Comparison of ENCODE assay signal across 14 cellular contexts in the genomic region with DNA sequence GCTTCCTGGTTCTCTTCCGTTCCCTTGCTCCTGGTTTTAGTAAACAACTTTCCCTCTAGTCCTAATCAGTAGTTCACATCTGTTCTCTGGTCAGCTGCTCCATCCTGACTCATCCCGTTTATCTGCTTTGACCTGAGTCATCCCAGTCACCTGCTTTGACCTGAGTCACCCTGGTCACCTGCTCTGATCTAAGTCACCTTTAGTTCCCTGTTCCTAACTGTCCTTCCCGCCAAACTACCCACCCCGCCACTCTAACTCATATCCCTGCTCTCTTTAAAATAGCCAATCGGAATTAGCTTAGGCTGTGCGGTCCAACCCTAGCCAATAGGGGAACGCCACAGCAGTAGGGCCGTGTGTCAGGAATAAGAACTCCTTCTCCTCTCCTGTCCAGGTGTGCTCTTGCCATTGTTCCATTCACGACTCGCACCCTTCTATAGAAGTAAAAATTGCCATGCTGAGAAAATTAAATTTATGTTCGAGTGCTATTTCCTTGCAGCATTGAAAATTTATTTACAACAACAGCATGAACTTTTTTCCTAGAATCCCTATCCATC. TPM values are rescaled to one million over a fixed set of nuclear protein-coding genes. Genes with fewer than 3 reads are reported as not detected.
DNase-seq lines count a peak whose midpoint lies in the region; ATAC-seq, FAIRE-seq and TF ChIP-seq lines count a peak whose summit lies in the region.
"Had no signal": no experiment of that assay in that cellular context is flagged by ENCODE, and none has a peak within 500 bp of the region (broad histone marks: within the 10 kb centered on the region; RNA-seq: fewer than 3 reads in every experiment).

No MANE protein-coding gene starts in this region.

- H4K20me1 ChIP-seq in BLaER1 treated with 17β-estradiol and CSF1 and Interleukin-3, amounts not matched to agents 10 nM and 100 nM = no peaks in the 10 kb centered on the region
- no peaks in the 10 kb centered on the region for H4K20me1 ChIP-seq in K562 (replicated peaks; ENCODE audit: control insufficient read depth, insufficient read depth, low read length)

- CTCF ChIA-PET in K562 (lab: Yijun Ruan, JAX; ENCODE audit: low intra/inter-chr PET ratio) = no interaction called here

- no peaks in the 10 kb centered on the region for H3K79me2 ChIP-seq in K562 (ENCODE audit: control insufficient read depth, insufficient read depth, low read length)

- H3K27ac ChIP-seq in BLaER1 treated with 17β-estradiol and CSF1 and Interleukin-3, amounts not matched to agents 10 nM and 100 nM = peak overlapping the region; percentile 60 to 96 (median 91); a peak in 21 of 22 replicates
- H3K27ac ChIP-seq in K562 (ENCODE audit: extremely low read depth, low read depth, low read length) = peak overlapping the region; percentile 73

- no peak for TF ChIP-seq POLR2A in K562 (conservative IDR thresholded peaks at IDR 0.05)

- peak; percentile 88 for FAIRE-seq in K562 (lab: Jason Lieb, UNC)

- no peak for TF ChIP-seq RAD21 in K562 (CRISPR knock-in tag; conservative IDR thresholded peaks at IDR 0.05 in 1 of 2, IDR thresholded peaks at IDR 0.05 in 1 of 2)

- peak overlapping the region in 10 of 11 experiments; percentile 0 to 95 (median 86); a peak in 18 of 22 replicates for H3K4me2 ChIP-seq in BLaER1 treated with 17β-estradiol and CSF1 and Interleukin-3, amounts not matched to agents 10 nM and 100 nM
- H3K4me2 ChIP-seq in K562 (ENCODE audit: insufficient read depth, low read length) = peak overlapping the region; percentile 59; the same call in 1 of the 2 replicates

- peak overlapping the region in 4 of 11 experiments; percentile 73 to 83 (median 77); a peak in 6 of 22 replicates for H3K9ac ChIP-seq in BLaER1 treated with 17β-estradiol and CSF1 and Interleukin-3, amounts not matched to agents 10 nM and 100 nM
- H3K9ac ChIP-seq in K562 (ENCODE audit: insufficient read depth in 1 of 2, low read depth in 2 of 2, low read length in 2 of 2) = 0 out of 4 replicates have a peak overlapping the region, but pooled peaks of 1 of the 2 experiments have one; percentile 28

- no TSS peak for BruUV-seq in K562 (replicated peaks; lab: Mats Ljungman, UMichigan)

- peak; percentile 61 for DNase-seq in HS-5 (ENCODE audit: low read depth)
- peak; percentile 60 to 79 (median 62) for DNase-seq in K562 (ENCODE audit: extremely low read depth in 1 of 4, low spot score in 3 of 4)
- DNase-seq in left colon = peak in 1 of 2 donors; percentile 28
- no peak for DNase-seq in NCI-H2081 treated with DMSO at 0.1 percent for 48 hours (lab: John Stamatoyannopoulos, UW)
- no peak for DNase-seq in activated CD8-positive, alpha-beta memory T cell treated with anti-CD3 and anti-CD28 coated beads, Interleukin-2, amount 50 U/mL, for 48 hours
- no peak for DNase-seq in hypothalamus (lab: John Stamatoyannopoulos, UW)
- no peak for DNase-seq in cerebellum (ENCODE audit: low spot score)
- DNase-seq: activated T-cell treated with anti-CD3 and anti-CD28 coated beads, Interleukin-2, amount 50 U/mL, for 48 hours; AML-193; cerebellar nuclear complex; KBM-7; right cardiac atrium; transverse colon had no signal

- H3K4me3 ChIP-seq in BLaER1 treated with 17β-estradiol and CSF1 and Interleukin-3, amounts not matched to agents 10 nM and 100 nM = peak overlapping the region in 7 of 10 experiments; percentile 10 to 56 (median 27); a peak in 10 of 20 replicates
- H3K4me3 ChIP-seq in K562 = no peak overlapping the region
- H3K4me3 ChIP-seq: transverse colon had no signal

- TF ChIP-seq CTCF in K562 (IDR thresholded peaks at IDR 0.05 in 2 of 3, conservative IDR thresholded peaks at IDR 0.05 in 1 of 3; ENCODE audit: insufficient read depth in 2 of 3, low read depth in 1 of 3, low read length in 3 of 3) = no peak

- peaks cover 12 to 41% (median 18%) of the 10 kb centered on the region in 11 experiments for H3K9me3 ChIP-seq in BLaER1 treated with 17β-estradiol and CSF1 and Interleukin-3, amounts not matched to agents 10 nM and 100 nM (replicated peaks in 1 of 11)
- H3K9me3 ChIP-seq in K562 (replicated peaks; ENCODE audit: control insufficient read depth, insufficient read depth, low read depth, low read length) = 0 out of 2 replicates have a peak, but pooled peaks cover 2% of the 10 kb centered on the region
- H3K9me3 ChIP-seq: transverse colon had no signal

- H3K27me3 ChIP-seq in BLaER1 treated with 17β-estradiol and CSF1 and Interleukin-3, amounts not matched to agents 10 nM and 100 nM = no peaks in the 10 kb centered on the region
- H3K27me3 ChIP-seq in K562 (ENCODE audit: control insufficient read depth in 2 of 2, insufficient read depth in 2 of 2, low read length in 2 of 2) = no peaks in the 10 kb centered on the region

- intact Hi-C loops in K562 (cut with micrococcal nuclease) (no loop called here), left colon (cut with DNase I, micrococcal nuclease) (no loop called here)

- 40% methylated on average over 11 of the region's 11 CpGs for WGBS in K562 (ENCODE audit: insufficient coverage, low coverage, missing lambda C conversion rate)

- peak; percentile 99 for TF ChIP-seq EP300 in K562 (IDR thresholded peaks at IDR 0.05; ENCODE audit: low read length)

- H3K9me1 ChIP-seq in K562 (ENCODE audit: control insufficient read depth, insufficient read depth, low read length) = no peaks in the 10 kb centered on the region

- peak overlapping the region; percentile 77 for H2AFZ ChIP-seq in K562 (ENCODE audit: low read depth, low read length)

- H3K4me1 ChIP-seq in BLaER1 treated with 17β-estradiol and CSF1 and Interleukin-3, amounts not matched to agents 10 nM and 100 nM = peaks cover 40 to 78% (median 76%) of the 10 kb centered on the region in 10 experiments
- peaks cover 26 to 30% of the 10 kb centered on the region in 2 experiments for H3K4me1 ChIP-seq in K562 (replicated peaks in 1 of 2; ENCODE audit: control insufficient read depth in 2 of 2, insufficient read depth in 2 of 2, low read length in 2 of 2)

- POLR2A ChIA-PET in K562 (lab: Yijun Ruan, JAX) = interaction anchor here (1.3 kb wide), 1 partner anchor 10 kb away, joined by 3 read pairs; no protein-coding TSS in a partner anchor

- ATAC-seq in K562 (peak; percentile 44), left colon (peak; percentile 64)
- ATAC-seq: right cardiac atrium had no signal

- peaks cover 0 to 17% (median 10%) of the 10 kb centered on the region in 11 experiments; a peak in 9 of 22 replicates for H3K36me3 ChIP-seq in BLaER1 treated with 17β-estradiol and CSF1 and Interleukin-3, amounts not matched to agents 10 nM and 100 nM
- H3K36me3 ChIP-seq in K562 (ENCODE audit: control insufficient read depth, insufficient read depth, low read length) = no peaks in the 10 kb centered on the region
- H3K36me3 ChIP-seq: transverse colon had no signal

- in situ Hi-C loops in K562 (cut with MboI) = no loop called here

RNA-seq across cellular contexts. Expression of a gene that starts 3.1 kb away (rescaled TPM):
- 0.21 and 0.51 TPM in 2 replicates for total RNA-seq in K562 (2011; cell fraction: chromatin; rRNA removed; ENCODE audit: low replicate concordance)
- 0.39 and 0.50 TPM in 2 replicates for total RNA-seq in K562 (2011; cell fraction: nucleolus; rRNA removed)
- 0.31 and 0.37 TPM in 2 replicates for total RNA-seq in K562 (2011; cell fraction: nucleoplasm; rRNA removed)
- total RNA-seq in K562 (2014; rRNA removed) (not detected in 2 replicates), K562 (2014; rRNA removed; fragmentation: Illumina TruSeq; extraction: Trizol) (0.07 and 0.10 TPM in 2 replicates), K562 (2015; rRNA removed; fragmentation: Illumina TruSeq; extraction: Trizol) (0.11 and 0.23 TPM in 2 replicates), K562 (2021) (0.20 TPM in 1 of 2 replicates, not detected in the other), left colon (not detected), cerebellum (0.09 TPM)
- polyA plus RNA-seq in K562 (2011; rRNA removed) (0.06 and 0.08 TPM in 2 replicates), K562 (2014; fragmentation: Illumina TruSeq; extraction: Trizol) (0.04 TPM in 1 of 2 replicates, not detected in the other), K562 (2014; fragmentation: Nextera tagmentation; extraction: Ambion mirVana) (not detected), K562 (2014; rRNA removed) (0.11 TPM in 1 of 2 replicates, not detected in the other)
- 0.04 TPM in 1 of 2 replicates, not detected in the other for polyA plus RNA-seq in K562 (2011; cell fraction: cytosol; rRNA removed)
- 0.18 and 0.47 TPM in 2 replicates for polyA plus RNA-seq in K562 (2011; cell fraction: nucleus; rRNA removed)
- polyA plus RNA-seq in K562 (2012) = 0.17 and 3.1 TPM in 2 replicates
- not detected in 2 replicates for polyA minus RNA-seq in K562 (2011; rRNA and poly(A)+ RNA removed)
- not detected in 2 replicates for polyA minus RNA-seq in K562 (2011; cell fraction: cytosol; rRNA and poly(A)+ RNA removed)
- 0.27 and 0.44 TPM in 2 replicates for polyA minus RNA-seq in K562 (2011; cell fraction: nucleus; rRNA and poly(A)+ RNA removed)
- total RNA-seq: right cardiac atrium, transverse colon had no signal
- polyA plus RNA-seq: right cardiac atrium had no signal

RNA-seq across cellular contexts. Expression of a gene that starts 22.6 kb away (rescaled TPM):
- total RNA-seq in K562 (2011; cell fraction: chromatin; rRNA removed; ENCODE audit: low replicate concordance) = 1.3 and 3.5 TPM in 2 replicates
- total RNA-seq in K562 (2011; cell fraction: nucleolus; rRNA removed) = 2.1 and 2.7 TPM in 2 replicates
- total RNA-seq in K562 (2011; cell fraction: nucleoplasm; rRNA removed) = 1.2 and 2.4 TPM in 2 replicates
- total RNA-seq in K562 (2014; rRNA removed) (0.20 and 0.91 TPM in 2 replicates), K562 (2014; rRNA removed; fragmentation: Illumina TruSeq; extraction: Trizol) (0.06 and 0.22 TPM in 2 replicates), K562 (2015; rRNA removed; fragmentation: Illumina TruSeq; extraction: Trizol) (0.36 and 0.87 TPM in 2 replicates), K562 (2021) (1.3 and 1.4 TPM in 2 replicates), left colon (100 to 1,000 TPM; 188 to 214 TPM), cerebellum (12.3 TPM)
- polyA plus RNA-seq in K562 (2011; rRNA removed) (0.26 and 0.83 TPM in 2 replicates), K562 (2014; fragmentation: Illumina TruSeq; extraction: Trizol) (0.30 and 0.71 TPM in 2 replicates), K562 (2014; fragmentation: Nextera tagmentation; extraction: Ambion mirVana) (under 1 TPM; 0.07 to 0.11 TPM), K562 (2014; rRNA removed) (0.42 and 0.45 TPM in 2 replicates)
- 0.39 and 0.47 TPM in 2 replicates for polyA plus RNA-seq in K562 (2011; cell fraction: cytosol; rRNA removed)
- polyA plus RNA-seq in K562 (2011; cell fraction: nucleus; rRNA removed) = 2.0 and 2.1 TPM in 2 replicates
- polyA plus RNA-seq in K562 (2012) = 1.2 and 5.1 TPM in 2 replicates
- polyA minus RNA-seq in K562 (2011; rRNA and poly(A)+ RNA removed) = 0.28 and 1.2 TPM in 2 replicates
- not detected in 2 replicates for polyA minus RNA-seq in K562 (2011; cell fraction: cytosol; rRNA and poly(A)+ RNA removed)
- 0.94 and 1.7 TPM in 2 replicates for polyA minus RNA-seq in K562 (2011; cell fraction: nucleus; rRNA and poly(A)+ RNA removed)

RNA-seq across cellular contexts. Expression of a gene that starts 36.2 kb away (rescaled TPM):
- total RNA-seq in K562 (2011; cell fraction: chromatin; rRNA removed; ENCODE audit: low replicate concordance) = 0.07 TPM in 1 of 2 replicates, not detected in the other
- 0.17 TPM in 1 of 2 replicates, not detected in the other for total RNA-seq in K562 (2011; cell fraction: nucleolus; rRNA removed)
- not detected in 2 replicates for total RNA-seq in K562 (2011; cell fraction: nucleoplasm; rRNA removed)
- total RNA-seq in K562 (2014; rRNA removed) (not detected in 2 replicates), K562 (2014; rRNA removed; fragmentation: Illumina TruSeq; extraction: Trizol) (not detected in 2 replicates), K562 (2015; rRNA removed; fragmentation: Illumina TruSeq; extraction: Trizol) (not detected in 2 replicates), K562 (2021) (not detected in 2 replicates), left colon (under 1 TPM; 0.24 to 0.36 TPM), cerebellum (1.3 TPM)
- polyA plus RNA-seq in K562 (2011; rRNA removed) (0.01 TPM in 1 of 2 replicates, not detected in the other), K562 (2014; fragmentation: Illumina TruSeq; extraction: Trizol) (not detected in 2 replicates), K562 (2014; fragmentation: Nextera tagmentation; extraction: Ambion mirVana) (not detected), K562 (2014; rRNA removed) (not detected in 2 replicates)
- polyA plus RNA-seq in K562 (2011; cell fraction: cytosol; rRNA removed) = 0.01 TPM in 1 of 2 replicates, not detected in the other
- polyA plus RNA-seq in K562 (2011; cell fraction: nucleus; rRNA removed) = 0.04 TPM in 1 of 2 replicates, not detected in the other
- polyA plus RNA-seq in K562 (2012) = not detected in 2 replicates
- not detected in 2 replicates for polyA minus RNA-seq in K562 (2011; rRNA and poly(A)+ RNA removed)
- polyA minus RNA-seq in K562 (2011; cell fraction: cytosol; rRNA and poly(A)+ RNA removed) = not detected in 2 replicates
- not detected in 2 replicates for polyA minus RNA-seq in K562 (2011; cell fraction: nucleus; rRNA and poly(A)+ RNA removed)
- total RNA-seq: transverse colon had no signal

Comparison
In these comparisons a context has a peak if more than half of its experiments do, and no peak if none do; other contexts are left out.
1. DNase-seq: peak in HS-5 (single experiment) and K562 (4 of 4); none in NCI-H2081 treated with DMSO at 0.1 percent for 48 hours (single experiment), activated CD8-positive, alpha-beta memory T cell treated with anti-CD3 and anti-CD28 coated beads, Interleukin-2, amount 50 U/mL, for 48 hours (single experiment), hypothalamus (0 of 51) and cerebellum (single experiment).
2. RNA of a gene that starts 22.6 kb away (total RNA-seq): 188 to 214 TPM in left colon; 12.3 TPM in cerebellum (single experiment) and 0.06 to 3.5 TPM in K562; every median in the first group is over 10 times any median in the second.